25 cellular contexts compared by ENCODE assay signal in the genomic region with DNA sequence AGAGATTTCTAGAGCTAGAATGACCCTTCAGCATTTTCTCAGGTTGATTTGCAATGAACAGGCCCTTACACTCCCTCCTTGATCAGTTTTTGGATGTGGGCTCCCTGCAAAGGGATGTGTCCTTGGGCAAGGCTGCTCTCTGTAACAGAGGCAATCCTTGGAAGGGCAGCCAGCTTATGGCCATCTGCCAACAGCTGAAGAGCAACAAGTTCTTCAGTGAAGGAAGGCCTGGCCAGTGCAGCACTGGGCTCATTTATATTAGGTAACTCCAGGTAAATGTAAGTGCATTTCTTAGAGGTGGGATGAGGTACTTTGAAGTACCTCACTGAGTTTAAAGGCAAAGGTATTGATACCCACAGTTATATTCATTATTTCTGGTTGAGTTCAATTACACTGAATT.
A peak's percentile ranks its signal among the peaks of the same experiment; 100 is the strongest.
DNase-seq lines count a peak whose midpoint lies in the region; ATAC-seq and TF ChIP-seq lines count a peak whose summit lies in the region.
"Had no signal": no experiment of that assay in that cellular context is flagged by ENCODE, and none has a peak within 500 bp of the region (broad histone marks: within the 10 kb centered on the region; RNA-seq: fewer than 3 reads in every experiment).

No MANE protein-coding gene starts in this region.

- CTCF ChIA-PET in MCF 10A (lab: Yijun Ruan, JAX) (interaction anchor here (1.0 kb wide), 1 partner anchor 144 kb away, joined by 3 read pairs; no protein-coding TSS in a partner anchor), mammary epithelial cell (lab: Charles Lee; ENCODE audit: low non-redundant PET) (no interaction called here)

- no peak for TF ChIP-seq CTCF in MCF 10A (IDR thresholded peaks at IDR 0.05; ENCODE audit: unreplicated experiment)
- no peak for TF ChIP-seq CTCF in mammary epithelial cell (conservative IDR thresholded peaks at IDR 0.05 in 1 of 2, IDR thresholded peaks at IDR 0.05 in 1 of 2; ENCODE audit: extremely low read depth in 1 of 2, insufficient read depth in 1 of 2, low read depth in 1 of 2, low read length in 2 of 2)
- TF ChIP-seq CTCF in ovary (IDR thresholded peaks at IDR 0.05): no peak
- no peak for TF ChIP-seq CTCF in upper lobe of right lung (IDR thresholded peaks at IDR 0.05)

- no peaks in the 10 kb centered on the region for H3K9me3 Mint-ChIP-seq in MCF 10A (ENCODE audit: unreplicated experiment)
- H3K9me3 Mint-ChIP-seq: activated T-cell treated with anti-CD3 and anti-CD28 coated beads, Interleukin-2, amount 50 U/mL, for 4 hours; stimulated activated naive CD8-positive, alpha-beta T cell treated with anti-CD3 and anti-CD28 coated beads, Interleukin-15, Interleukin-2, amounts not matched to agents 100 ng/mL and 50 ng/mL, for 24 hours had no signal

- H3K4me2 ChIP-seq in mammary epithelial cell (ENCODE audit: insufficient read depth, low read depth, low read length) (no peak overlapping the region), GM23248 (ENCODE audit: unreplicated experiment) (no peak overlapping the region)

- DNase-seq in MCF 10A (ENCODE audit: unreplicated experiment) (peak; percentile 6), mammary epithelial cell (no peak), head of caudate nucleus (peak in 29 of 42 donors; percentile 3 to 49 (median 16)), ovary (peak; percentile 64 to 85 (median 68)), upper lobe of right lung (no peak), retina (no peak), GM23248 (no peak)
- no peak for DNase-seq in activated CD8-positive, alpha-beta memory T cell treated with anti-CD3 and anti-CD28 coated beads, Interleukin-2, amount 50 U/mL, for 4 hours
- DNase-seq: activated CD4-positive, alpha-beta T cell treated with anti-CD3 and anti-CD28 coated beads for 4 hours; activated CD8-positive, alpha-beta memory T cell treated with anti-CD3 and anti-CD28 coated beads for 24 hours; activated T-cell treated with anti-CD3 and anti-CD28 coated beads, Interleukin-2, amount 50 U/mL, for 4 hours; amniotic stem cell; BE2C; CD8-positive, alpha-beta memory T cell; DMS 273 treated with DMSO at 0.1 percent for 48 hours; effector CD4-positive, alpha-beta T cell; kidney glomerular epithelial cell; NCI-H2029; NCI-H345; NK-92 treated with Interleukin-12 subunit alpha and Interleukin-12 subunit beta, amount 100 ng/mL, for 24 hours; PC-9; SHP77 treated with DMSO at 0.1 percent for 48 hours; small intestine had no signal

- H3K4me1 Mint-ChIP-seq in MCF 10A (ENCODE audit: insufficient read depth, unreplicated experiment): peaks cover 9% of the 10 kb centered on the region
- H3K4me1 Mint-ChIP-seq: CD8-positive, alpha-beta memory T cell had no signal

- dilution Hi-C loops in mammary epithelial cell (cut with HindIII; ENCODE audit: low sequenced_read_pairs): no loop called here

- intact Hi-C loops in MCF 10A (cut with micrococcal nuclease): no loop called here
- intact Hi-C loops in mammary epithelial cell (cut with micrococcal nuclease): no loop called here
- intact Hi-C loops in head of caudate nucleus (cut with DNase I): no loop called here
- intact Hi-C loops in ovary (cut with DNase I): no loop called here
- intact Hi-C loops in upper lobe of right lung (cut with DNase I): no loop called here

- H3K4me3 Mint-ChIP-seq in MCF 10A (ENCODE audit: unreplicated experiment): no peak overlapping the region
- H3K4me3 Mint-ChIP-seq: activated T-cell treated with anti-CD3 and anti-CD28 coated beads, Interleukin-2, amount 50 U/mL, for 4 hours; CD8-positive, alpha-beta memory T cell; stimulated activated naive CD8-positive, alpha-beta T cell treated with anti-CD3 and anti-CD28 coated beads, Interleukin-15, Interleukin-2, amounts not matched to agents 100 ng/mL and 50 ng/mL, for 24 hours had no signal

- H3K36me3 ChIP-seq in mammary epithelial cell (ENCODE audit: insufficient read depth, low read length): no peaks in the 10 kb centered on the region
- no peaks in the 10 kb centered on the region for H3K36me3 ChIP-seq in ovary
- no peaks in the 10 kb centered on the region for H3K36me3 ChIP-seq in upper lobe of right lung
- no peaks in the 10 kb centered on the region for H3K36me3 ChIP-seq in GM23248 (ENCODE audit: low read depth)
- H3K36me3 ChIP-seq: BE2C, tibial artery had no signal

- H3K27ac Mint-ChIP-seq in MCF 10A (ENCODE audit: low read depth, unreplicated experiment): no peak overlapping the region
- H3K27ac Mint-ChIP-seq: CD8-positive, alpha-beta memory T cell; stimulated activated naive CD8-positive, alpha-beta T cell treated with anti-CD3 and anti-CD28 coated beads, Interleukin-15, Interleukin-2, amounts not matched to agents 100 ng/mL and 50 ng/mL, for 24 hours had no signal

- POLR2A ChIA-PET in MCF 10A (lab: Yijun Ruan, JAX): interaction anchor here (1.1 kb wide), 1 partner anchor 10 kb away, joined by 3 read pairs; no protein-coding TSS in a partner anchor

- H3F3A ChIP-seq in GM23248 (ENCODE audit: insufficient read depth): no peaks in the 10 kb centered on the region

- H4K20me1 ChIP-seq in mammary epithelial cell (ENCODE audit: insufficient read depth, low read length): no peaks in the 10 kb centered on the region
- no peaks in the 10 kb centered on the region for H4K20me1 ChIP-seq in GM23248 (ENCODE audit: insufficient read depth)

- H3K9ac ChIP-seq in mammary epithelial cell (ENCODE audit: insufficient read depth, low read length): no peak overlapping the region
- no peak overlapping the region for H3K9ac ChIP-seq in GM23248

- TF ChIP-seq EP300 in ovary (IDR thresholded peaks at IDR 0.05): no peak

- in situ Hi-C loops in mammary epithelial cell (cut with MboI; ENCODE audit: low sequenced_read_pairs in 2 of 2): no loop called here
- in situ Hi-C loops in GM23248 (cut with MboI): no loop called here

- no peak overlapping the region for H3K4me3 ChIP-seq in mammary epithelial cell (replicated peaks in 1 of 3; ENCODE audit: insufficient read depth in 1 of 3, low read depth in 2 of 3, low read length in 3 of 3)
- no peak overlapping the region for H3K4me3 ChIP-seq in ovary
- H3K4me3 ChIP-seq in upper lobe of right lung: no peak overlapping the region
- H3K4me3 ChIP-seq in GM23248: no peak overlapping the region
- H3K4me3 ChIP-seq: PC-9, tibial artery had no signal

- H3K36me3 Mint-ChIP-seq in MCF 10A (ENCODE audit: insufficient read depth, unreplicated experiment): no peaks in the 10 kb centered on the region
- H3K36me3 Mint-ChIP-seq: CD8-positive, alpha-beta memory T cell had no signal

- H2AFZ ChIP-seq in mammary epithelial cell (ENCODE audit: low read depth, low read length): no peak overlapping the region
- H2AFZ ChIP-seq in GM23248: no peak overlapping the region
- H2AFZ ChIP-seq: PC-9 had no signal

- H3K9me2 ChIP-seq in GM23248 (ENCODE audit: insufficient read depth): peaks cover 4% of the 10 kb centered on the region; the same call in 1 of the 2 replicates

- no peaks in the 10 kb centered on the region for H3K79me2 ChIP-seq in mammary epithelial cell (ENCODE audit: insufficient read depth, low read length)
- H3K79me2 ChIP-seq in GM23248 (ENCODE audit: insufficient read depth): no peaks in the 10 kb centered on the region

- H3K27me3 Mint-ChIP-seq in MCF 10A (ENCODE audit: insufficient read depth, unreplicated experiment): no peaks in the 10 kb centered on the region
- H3K27me3 Mint-ChIP-seq: CD8-positive, alpha-beta memory T cell had no signal

- no TSS peak for BruUV-seq in MCF 10A (replicated peaks; lab: Mats Ljungman, UMichigan)
- BruUV-seq in mammary epithelial cell (replicated peaks; lab: Mats Ljungman, UMichigan): no TSS peak

- H3K27ac ChIP-seq in mammary epithelial cell (ENCODE audit: insufficient read depth, low read depth, low read length): no peak overlapping the region
- peak overlapping the region in 1 of 2 donors; percentile 35 for H3K27ac ChIP-seq in ovary
- H3K27ac ChIP-seq in upper lobe of right lung: no peak overlapping the region
- H3K27ac ChIP-seq in GM23248: no peak overlapping the region
- H3K27ac ChIP-seq: PC-9, tibial artery had no signal

- TF ChIP-seq POLR2A in ovary (IDR thresholded peaks at IDR 0.05): no peak

- H3K4me1 ChIP-seq in mammary epithelial cell (ENCODE audit: insufficient read depth, low read length): no peaks in the 10 kb centered on the region
- peaks cover 7% of the 10 kb centered on the region for H3K4me1 ChIP-seq in ovary (ENCODE audit: insufficient read depth)
- no peaks in the 10 kb centered on the region for H3K4me1 ChIP-seq in upper lobe of right lung
- no peaks in the 10 kb centered on the region for H3K4me1 ChIP-seq in GM23248 (ENCODE audit: insufficient read depth)
- H3K4me1 ChIP-seq: BE2C had no signal

- ATAC-seq in upper lobe of right lung: peak; percentile 22
- ATAC-seq: activated T-cell treated with anti-CD3 and anti-CD28 coated beads, Interleukin-2, amount 50 U/mL, for 4 hours had no signal

- H3K9me3 ChIP-seq in mammary epithelial cell (replicated peaks; ENCODE audit: insufficient read depth, low read length): peaks cover 5% of the 10 kb centered on the region
- H3K9me3 ChIP-seq in ovary: no peaks in the 10 kb centered on the region
- H3K9me3 ChIP-seq in upper lobe of right lung: no peaks in the 10 kb centered on the region
- no peaks in the 10 kb centered on the region for H3K9me3 ChIP-seq in GM23248 (ENCODE audit: low read depth)
- H3K9me3 ChIP-seq: BE2C, tibial artery had no signal

- H3K27me3 ChIP-seq in mammary epithelial cell (ENCODE audit: insufficient read depth, low read length): no peaks in the 10 kb centered on the region
- H3K27me3 ChIP-seq in ovary: no peaks in the 10 kb centered on the region
- H3K27me3 ChIP-seq in upper lobe of right lung: no peaks in the 10 kb centered on the region
- peaks cover 10% of the 10 kb centered on the region for H3K27me3 ChIP-seq in GM23248 (replicated peaks; ENCODE audit: insufficient read depth)
- H3K27me3 ChIP-seq: BE2C, tibial artery had no signal

Comparison
In these comparisons a context has a peak if more than half of its experiments do, and no peak if none do; other contexts are left out.
1. DNase-seq: peak in MCF 10A (single experiment), head of caudate nucleus (29 of 42) and ovary (5 of 5); none in mammary epithelial cell (single experiment), upper lobe of right lung (single experiment), retina (single experiment), GM23248 (single experiment) and activated CD8-positive, alpha-beta memory T cell treated with anti-CD3 and anti-CD28 coated beads, Interleukin-2, amount 50 U/mL, for 4 hours (single experiment).